ENCODE assay signal across 39 cellular contexts in the genomic region with DNA sequence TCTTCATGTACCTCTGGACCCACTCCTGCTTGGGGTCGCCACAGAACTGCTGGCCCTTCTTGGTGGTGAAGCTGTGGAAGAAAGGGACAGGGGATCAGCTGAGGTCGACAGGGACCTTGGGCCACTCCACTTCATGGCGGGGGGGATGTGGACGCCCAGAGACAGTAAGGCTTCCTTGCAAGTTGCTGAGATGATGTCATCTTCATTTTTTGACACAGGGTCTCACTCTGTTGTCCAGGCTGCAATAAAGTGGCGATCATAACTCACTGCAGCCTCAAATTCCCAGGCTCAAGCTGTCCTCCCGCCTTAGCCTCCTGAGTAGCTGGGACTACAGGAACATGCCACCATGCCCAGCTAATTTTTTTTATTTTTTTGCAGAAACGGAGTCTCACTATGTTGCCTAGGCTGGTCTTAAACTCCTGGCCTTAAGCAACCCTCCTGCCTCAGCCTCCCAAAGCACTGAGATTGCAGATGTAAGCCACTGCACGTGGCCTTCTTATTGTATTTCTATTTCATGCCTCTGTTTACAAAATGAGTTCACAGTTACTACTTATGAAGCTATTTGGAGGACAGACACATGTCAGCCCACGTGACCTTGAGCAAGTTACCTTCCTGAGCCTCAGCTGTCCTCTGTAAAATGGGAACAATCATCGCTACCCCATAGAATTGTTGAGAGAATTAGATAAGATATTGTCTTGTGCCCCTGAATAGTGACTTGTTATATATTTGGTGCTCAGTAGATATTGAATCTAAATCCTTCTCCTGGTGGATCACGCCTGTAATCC. TPM values are rescaled to one million over a fixed set of nuclear protein-coding genes. Genes with fewer than 3 reads are reported as not detected.
"Had no signal": no experiment of that assay in that cellular context is flagged by ENCODE, and none has a peak within 500 bp of the region (broad histone marks: within the 10 kb centered on the region; RNA-seq: fewer than 3 reads in every experiment).

No MANE protein-coding gene starts in this region.

- ATAC-seq: activated CD8-positive, alpha-beta T cell treated with anti-CD3 and anti-CD28 coated beads for 36 hours; activated naive CD4-positive, alpha-beta T cell treated with anti-CD3 and anti-CD28 coated beads, Interleukin-2, amount 50 U/mL, for 72 hours; activated T-cell treated with anti-CD3 and anti-CD28 coated beads, Interleukin-2, amount 50 U/mL, for 4 hours; activated T-cell treated with anti-CD3 and anti-CD28 coated beads, Interleukin-2, amount 50 U/mL, for 72 hours; activated T-helper 17 cell treated with anti-CD3 and anti-CD28 coated beads, Interleukin-2, amount 50 U/mL, for 72 hours; body of pancreas had no signal

- H3K27ac ChIP-seq: adrenal gland, body of pancreas, brain microvascular endothelial cell, breast epithelium, VCaP had no signal

- H3K4me1 ChIP-seq: adrenal gland, body of pancreas, breast epithelium had no signal

- H3K27me3 ChIP-seq: adrenal gland, body of pancreas, brain microvascular endothelial cell, breast epithelium had no signal

- H3K4me3 Mint-ChIP-seq: activated B cell treated with CpG ODN at 0.5 μM for 24 hours; activated CD4-positive, alpha-beta memory T cell treated with anti-CD3 and anti-CD28 coated beads for 36 hours; activated CD4-positive, alpha-beta T cell treated with anti-CD3 and anti-CD28 coated beads, Interleukin-2, amount 10 ng/mL, durations not matched to agents 24 days and 14 days; activated CD8-positive, alpha-beta T cell treated with anti-CD3 and anti-CD28 coated beads for 36 hours; activated naive CD4-positive, alpha-beta T cell treated with anti-CD3 and anti-CD28 coated beads for 36 hours; activated naive CD8-positive, alpha-beta T cell treated with anti-CD3 and anti-CD28 coated beads for 36 hours; activated T-cell treated with anti-CD3 and anti-CD28 coated beads, Interleukin-2, amount 50 U/mL, for 4 hours; activated T-cell treated with anti-CD3 and anti-CD28 coated beads, Interleukin-2, amount 50 U/mL, for 72 hours; activated T-helper 1 cell treated with anti-CD3 and anti-CD28 coated beads, Interleukin-12 subunit alpha, Interleukin-12 subunit beta, Interleukin-2, Interleukin-4 antibody, amounts not matched to agents 30 ng/mL and 10 ng/mL and 1 ng/mL, durations not matched to agents 14 hours and 24 hours and 36 hours; activated T-helper 17 cell treated with anti-CD3 and anti-CD28 coated beads, Interleukin-2, amount 50 U/mL, for 72 hours; T-helper 1 cell treated with Interleukin-12 subunit alpha and Interleukin-12 subunit beta and Interleukin-4 antibody, amounts not matched to agents 30 μg/mL and 1 μg/mL, for 36 hours; T-helper 2 cell treated with Interferon-gamma antibody and Interleukin-4, amounts not matched to agents 5 μg/mL and 100 μg/mL, for 36 hours had no signal

- H3K36me3 Mint-ChIP-seq: activated CD4-positive, alpha-beta memory T cell treated with anti-CD3 and anti-CD28 coated beads for 36 hours; activated naive CD8-positive, alpha-beta T cell treated with anti-CD3 and anti-CD28 coated beads for 36 hours had no signal

- H3K9me3 Mint-ChIP-seq: activated B cell treated with CpG ODN at 0.5 μM for 24 hours; activated CD4-positive, alpha-beta T cell treated with anti-CD3 and anti-CD28 coated beads, Interleukin-2, amount 10 ng/mL, durations not matched to agents 24 days and 14 days; activated T-cell treated with anti-CD3 and anti-CD28 coated beads, Interleukin-2, amount 50 U/mL, for 72 hours had no signal

- H3K36me3 ChIP-seq: adrenal gland, brain microvascular endothelial cell, breast epithelium had no signal

- FAIRE-seq: astrocyte, TTC549 had no signal

- DNase-seq: activated B cell treated with CpG ODN at 0.5 μM for 24 hours; activated CD4-positive, alpha-beta memory T cell treated with anti-CD3 and anti-CD28 coated beads for 36 hours; activated CD4-positive, alpha-beta T cell treated with anti-CD3 and anti-CD28 coated beads for 4 hours; activated CD4-positive, alpha-beta T cell treated with anti-CD3 and anti-CD28 coated beads, Interleukin-2, amount 10 ng/mL, durations not matched to agents 24 days and 14 days; activated CD4-positive, alpha-beta T cell treated with anti-CD3 and anti-CD28 coated beads, Interleukin-2, amount 50 U/mL, for 1 hour; activated CD4-positive, alpha-beta T cell treated with anti-CD3 and anti-CD28 coated beads, Interleukin-2, amount 50 U/mL, for 4 hours; activated CD4-positive, CD25-positive, alpha-beta regulatory T cell treated with anti-CD3 and anti-CD28 coated beads, Interleukin-2, amount 50 U/mL, for 72 hours; activated CD8-positive, alpha-beta memory T cell treated with anti-CD3 and anti-CD28 coated beads, Interleukin-2, amount 50 U/mL, for 4 hours; activated CD8-positive, alpha-beta T cell treated with anti-CD3 and anti-CD28 coated beads for 36 hours; activated effector memory CD4-positive, alpha-beta T cell treated with anti-CD3 and anti-CD28 coated beads, Interleukin-2, amount 50 U/mL, for 16 hours; activated gamma-delta T cell treated with Interleukin-2 at 50 U/mL for 16 hours; activated naive CD4-positive, alpha-beta T cell; activated naive CD4-positive, alpha-beta T cell treated with anti-CD3 and anti-CD28 coated beads for 36 hours; activated naive CD4-positive, alpha-beta T cell treated with anti-CD3 and anti-CD28 coated beads, Interleukin-2, amount 50 U/mL, for 16 hours; activated naive CD8-positive, alpha-beta T cell treated with anti-CD3 and anti-CD28 coated beads for 36 hours; activated T-cell treated with anti-CD3 and anti-CD28 coated beads for 4 hours; activated T-cell treated with anti-CD3 and anti-CD28 coated beads, Interleukin-2, amount 50 U/mL, for 1 hour; activated T-cell treated with anti-CD3 and anti-CD28 coated beads, Interleukin-2, amount 50 U/mL, for 4 hours; activated T-cell treated with anti-CD3 and anti-CD28 coated beads, Interleukin-2, amount 50 U/mL, for 72 hours; adrenal gland; amniotic stem cell; aorta; body of pancreas; brain microvascular endothelial cell; central memory CD4-positive, alpha-beta T cell; T-helper 1 cell; T-helper 2 cell; T-helper 9 cell had no signal

- H3K27ac Mint-ChIP-seq: activated B cell treated with CpG ODN at 0.5 μM for 24 hours; activated CD4-positive, alpha-beta memory T cell treated with anti-CD3 and anti-CD28 coated beads for 36 hours; activated CD4-positive, alpha-beta T cell treated with anti-CD3 and anti-CD28 coated beads, Interleukin-2, amount 10 ng/mL, durations not matched to agents 24 days and 14 days; activated CD8-positive, alpha-beta T cell treated with anti-CD3 and anti-CD28 coated beads for 36 hours; activated naive CD4-positive, alpha-beta T cell treated with anti-CD3 and anti-CD28 coated beads for 36 hours; activated naive CD4-positive, alpha-beta T cell treated with anti-CD3 and anti-CD28 coated beads, Interleukin-2, amount 50 U/mL, for 72 hours; activated naive CD8-positive, alpha-beta T cell treated with anti-CD3 and anti-CD28 coated beads for 36 hours; activated T-cell treated with anti-CD3 and anti-CD28 coated beads, Interleukin-2, amount 50 U/mL, for 72 hours; activated T-helper 1 cell treated with anti-CD3 and anti-CD28 coated beads, Interleukin-12 subunit alpha, Interleukin-12 subunit beta, Interleukin-2, Interleukin-4 antibody, amounts not matched to agents 30 ng/mL and 10 ng/mL and 1 ng/mL, durations not matched to agents 14 hours and 24 hours and 36 hours; activated T-helper 17 cell treated with anti-CD3 and anti-CD28 coated beads, Interleukin-2, amount 50 U/mL, for 72 hours; T-helper 1 cell treated with Interleukin-12 subunit alpha and Interleukin-12 subunit beta and Interleukin-4 antibody, amounts not matched to agents 30 μg/mL and 1 μg/mL, for 36 hours; T-helper 2 cell treated with Interferon-gamma antibody and Interleukin-4, amounts not matched to agents 5 μg/mL and 100 μg/mL, for 36 hours had no signal

- H3K4me1 Mint-ChIP-seq: activated B cell treated with CpG ODN at 0.5 μM for 24 hours; activated naive CD8-positive, alpha-beta T cell treated with anti-CD3 and anti-CD28 coated beads for 36 hours; activated T-helper 17 cell treated with anti-CD3 and anti-CD28 coated beads, Interleukin-2, amount 50 U/mL, for 72 hours had no signal

- H3K4me3 ChIP-seq: adrenal gland, body of pancreas, breast epithelium had no signal

RNA-seq across cellular contexts. Expression of a gene that starts 1.5 kb away (rescaled TPM):
- total RNA-seq: activated CD4-positive, alpha-beta memory T cell treated with anti-CD3 and anti-CD28 coated beads for 36 hours; activated CD4-positive, alpha-beta T cell treated with anti-CD3 and anti-CD28 coated beads, Interleukin-2, amount 10 ng/mL, durations not matched to agents 24 days and 14 days; activated CD8-positive, alpha-beta memory T cell treated with anti-CD3 and anti-CD28 coated beads for 36 hours; activated CD8-positive, alpha-beta T cell treated with anti-CD3 and anti-CD28 coated beads for 36 hours; activated naive CD4-positive, alpha-beta T cell treated with anti-CD3 and anti-CD28 coated beads for 36 hours; activated naive CD4-positive, alpha-beta T cell treated with anti-CD3 and anti-CD28 coated beads, Interleukin-2, amount 50 U/mL, for 72 hours; activated naive CD8-positive, alpha-beta T cell treated with anti-CD3 and anti-CD28 coated beads for 36 hours; activated T-cell treated with anti-CD3 and anti-CD28 coated beads, Interleukin-2, amount 50 U/mL, for 4 hours; activated T-helper 1 cell treated with anti-CD3 and anti-CD28 coated beads, Interleukin-12 subunit alpha, Interleukin-12 subunit beta, Interleukin-2, Interleukin-4 antibody, amounts not matched to agents 30 ng/mL and 10 ng/mL and 1 ng/mL, durations not matched to agents 14 hours and 24 hours and 36 hours; activated T-helper 17 cell treated with anti-CD3 and anti-CD28 coated beads, Interleukin-2, amount 50 U/mL, for 72 hours; astrocyte; body of pancreas; cardiac septum had no signal

RNA-seq across cellular contexts. Expression of a gene that starts 40.1 kb away (rescaled TPM):
- total RNA-seq: activated B cell treated with CpG ODN at 0.5 μM for 24 hours; activated CD4-positive, alpha-beta T cell treated with anti-CD3 and anti-CD28 coated beads, Interleukin-2, amount 10 ng/mL, durations not matched to agents 24 days and 14 days; activated CD8-positive, alpha-beta memory T cell treated with anti-CD3 and anti-CD28 coated beads for 36 hours; activated CD8-positive, alpha-beta T cell treated with anti-CD3 and anti-CD28 coated beads for 36 hours; activated naive CD4-positive, alpha-beta T cell treated with anti-CD3 and anti-CD28 coated beads for 36 hours; activated naive CD4-positive, alpha-beta T cell treated with anti-CD3 and anti-CD28 coated beads, Interleukin-2, amount 50 U/mL, for 72 hours; activated naive CD8-positive, alpha-beta T cell treated with anti-CD3 and anti-CD28 coated beads for 36 hours; activated T-cell treated with anti-CD3 and anti-CD28 coated beads, Interleukin-2, amount 50 U/mL, for 4 hours; activated T-helper 1 cell treated with anti-CD3 and anti-CD28 coated beads, Interleukin-12 subunit alpha, Interleukin-12 subunit beta, Interleukin-2, Interleukin-4 antibody, amounts not matched to agents 30 ng/mL and 10 ng/mL and 1 ng/mL, durations not matched to agents 14 hours and 24 hours and 36 hours; activated T-helper 17 cell treated with anti-CD3 and anti-CD28 coated beads, Interleukin-2, amount 50 U/mL, for 72 hours; astrocyte; body of pancreas had no signal
